ENCODE assay signal across 17 cellular contexts in genomic region chr6:138297761-138298298, GRCh38.
A peak's percentile ranks its signal among the peaks of the same experiment; 100 is the strongest.
DNase-seq lines count a peak whose midpoint lies in the region; ATAC-seq and TF ChIP-seq lines count a peak whose summit lies in the region.
"Had no signal": no experiment of that assay in that cellular context is flagged by ENCODE, and none has a peak within 500 bp of the region (broad histone marks: within the 10 kb centered on the region; RNA-seq: fewer than 3 reads in every experiment).

No MANE protein-coding gene starts in this region.

- no peak overlapping the region for H2AFZ ChIP-seq in osteoblast (ENCODE audit: low read length)
- H2AFZ ChIP-seq: parathyroid adenoma had no signal

- TF ChIP-seq EP300 in esophagus muscularis mucosa (IDR thresholded peaks at IDR 0.05), result no peak

- H3K4me3 ChIP-seq in esophagus muscularis mucosa (no peak overlapping the region), osteoblast (ENCODE audit: insufficient read depth, low read length) (no peak overlapping the region)
- H3K4me3 ChIP-seq: ascending aorta, left ventricle myocardium inferior had no signal

- H3K4me1 ChIP-seq in esophagus muscularis mucosa (no peaks in the 10 kb centered on the region), osteoblast (ENCODE audit: insufficient read depth, low read length) (peaks cover 3% of the 10 kb centered on the region)
- H3K4me1 ChIP-seq: ascending aorta, left ventricle myocardium inferior, parathyroid adenoma had no signal

- H3K9me3 ChIP-seq in esophagus muscularis mucosa (no peaks in the 10 kb centered on the region), osteoblast (ENCODE audit: low read depth, low read length) (no peaks in the 10 kb centered on the region)
- H3K9me3 ChIP-seq: ascending aorta, left ventricle myocardium inferior had no signal

- WGBS in esophagus muscularis mucosa, result 67% methylated on average over 1 of the region's 1 CpG

- intact Hi-C loops in esophagus muscularis mucosa (cut with DNase I), result no loop called here

- no peak overlapping the region for H3K27ac ChIP-seq in esophagus muscularis mucosa (replicated peaks in 1 of 4)
- H3K27ac ChIP-seq in osteoblast (ENCODE audit: low read depth, low read length), result no peak overlapping the region
- H3K27ac ChIP-seq: ascending aorta, KMS-11, left ventricle myocardium inferior, parathyroid adenoma had no signal

- H3K27ac Mint-ChIP-seq in activated T-cell treated with anti-CD3 and anti-CD28 coated beads, Interleukin-2, amount 50 U/mL, for 72 hours, result no peak overlapping the region
- H3K27ac Mint-ChIP-seq in activated T-cell treated with anti-CD3 and anti-CD28 coated beads, Interleukin-2, amount 50 U/mL, for 24 hours, result no peak overlapping the region
- H3K27ac Mint-ChIP-seq: dendritic cell treated with granulocyte-macrophage colony-stimulating factor and Interleukin-4, amounts not matched to agents 40 ng/mL and 50 ng/mL, for 4 days had no signal

- H3K27me3 ChIP-seq in esophagus muscularis mucosa (no peaks in the 10 kb centered on the region), osteoblast (ENCODE audit: insufficient read depth, low read length) (peaks cover 9% of the 10 kb centered on the region)
- H3K27me3 ChIP-seq: ascending aorta had no signal

- H3K9me3 Mint-ChIP-seq in activated T-cell treated with anti-CD3 and anti-CD28 coated beads, Interleukin-2, amount 50 U/mL, for 72 hours, result no peaks in the 10 kb centered on the region
- no peaks in the 10 kb centered on the region for H3K9me3 Mint-ChIP-seq in activated T-cell treated with anti-CD3 and anti-CD28 coated beads, Interleukin-2, amount 50 U/mL, for 24 hours
- H3K9me3 Mint-ChIP-seq: dendritic cell treated with granulocyte-macrophage colony-stimulating factor and Interleukin-4, amounts not matched to agents 40 ng/mL and 50 ng/mL, for 4 days had no signal

- no peaks in the 10 kb centered on the region for H4K20me1 ChIP-seq in osteoblast (ENCODE audit: insufficient read depth, low read length)

- peaks cover 0 to 7% (median 0%) of the 10 kb centered on the region in 4 donors for H3K36me3 ChIP-seq in esophagus muscularis mucosa
- no peaks in the 10 kb centered on the region for H3K36me3 ChIP-seq in osteoblast (ENCODE audit: insufficient read depth, low read length)
- H3K36me3 ChIP-seq: ascending aorta had no signal

- TF ChIP-seq CTCF in esophagus muscularis mucosa (IDR thresholded peaks at IDR 0.05), result no peak
- no peak for TF ChIP-seq CTCF in osteoblast (IDR thresholded peaks at IDR 0.05; ENCODE audit: extremely low read depth, low read depth, low read length)

- H3K79me2 ChIP-seq in osteoblast (ENCODE audit: insufficient read depth, low read length), result no peaks in the 10 kb centered on the region
- H3K79me2 ChIP-seq: parathyroid adenoma had no signal

- peaks cover 21% of the 10 kb centered on the region for H3K27me3 Mint-ChIP-seq in activated T-cell treated with anti-CD3 and anti-CD28 coated beads, Interleukin-2, amount 50 U/mL, for 72 hours (ENCODE audit: low read depth)
- H3K27me3 Mint-ChIP-seq in activated T-cell treated with anti-CD3 and anti-CD28 coated beads, Interleukin-2, amount 50 U/mL, for 24 hours, result peaks cover 30% of the 10 kb centered on the region

- H3K36me3 Mint-ChIP-seq in activated T-cell treated with anti-CD3 and anti-CD28 coated beads, Interleukin-2, amount 50 U/mL, for 72 hours (ENCODE audit: insufficient read depth in 2 of 2), result no peaks in the 10 kb centered on the region
- no peaks in the 10 kb centered on the region for H3K36me3 Mint-ChIP-seq in activated T-cell treated with anti-CD3 and anti-CD28 coated beads, Interleukin-2, amount 50 U/mL, for 24 hours (ENCODE audit: low read depth)

- H3K4me1 Mint-ChIP-seq in activated T-cell treated with anti-CD3 and anti-CD28 coated beads, Interleukin-2, amount 50 U/mL, for 72 hours (ENCODE audit: low read depth), result peaks cover 11% of the 10 kb centered on the region
- H3K4me1 Mint-ChIP-seq in activated T-cell treated with anti-CD3 and anti-CD28 coated beads, Interleukin-2, amount 50 U/mL, for 24 hours (ENCODE audit: low read depth), result peaks cover 8% of the 10 kb centered on the region

- ATAC-seq in activated T-cell treated with anti-CD3 and anti-CD28 coated beads, Interleukin-2, amount 50 U/mL, for 72 hours (replicated peaks in 1 of 2), result peak; percentile 87 to 94
- ATAC-seq in HG03039 (IDR thresholded peaks at IDR 0.05; ENCODE audit: unreplicated experiment), result no peak

- no peak overlapping the region for H3K4me2 ChIP-seq in osteoblast (ENCODE audit: insufficient read depth, low read length)
- H3K4me2 ChIP-seq: KMS-11 had no signal

- H3K4me3 Mint-ChIP-seq in activated T-cell treated with anti-CD3 and anti-CD28 coated beads, Interleukin-2, amount 50 U/mL, for 72 hours, result no peak overlapping the region
- no peak overlapping the region for H3K4me3 Mint-ChIP-seq in activated T-cell treated with anti-CD3 and anti-CD28 coated beads, Interleukin-2, amount 50 U/mL, for 24 hours
- H3K4me3 Mint-ChIP-seq: dendritic cell treated with granulocyte-macrophage colony-stimulating factor and Interleukin-4, amounts not matched to agents 40 ng/mL and 50 ng/mL, for 4 days had no signal

- no peak for TF ChIP-seq POLR2A in esophagus muscularis mucosa (IDR thresholded peaks at IDR 0.05; ENCODE audit: low read depth)

- DNase-seq in activated T-cell treated with anti-CD3 and anti-CD28 coated beads, Interleukin-2, amount 50 U/mL, for 72 hours, result peak in 1 of 2 donors; percentile 6
- DNase-seq in activated T-cell treated with anti-CD3 and anti-CD28 coated beads, Interleukin-2, amount 50 U/mL, for 24 hours, result no peak
- peak; percentile 45 for DNase-seq in HuH-7 (ENCODE audit: low spot score)
- peak; percentile 45 for DNase-seq in esophagus muscularis mucosa (ENCODE audit: extremely low spot score)
- DNase-seq in osteoblast (ENCODE audit: insufficient read length, low spot score, missing footprints), result peak; percentile 85
- DNase-seq in cerebellum (ENCODE audit: low spot score), result no peak
- no peak for DNase-seq in DMS153 (lab: John Stamatoyannopoulos, UW)
- DNase-seq: GF-D8, left ventricle myocardium inferior, NCI-H1694, NCI-H446 treated with DMSO at 0.1 percent for 48 hours, SHP77 treated with DMSO at 0.1 percent for 48 hours had no signal

Comparison
In these comparisons a context has a peak if more than half of its experiments do, and no peak if none do; other contexts are left out.
1. DNase-seq: peak in HuH-7 (single experiment), esophagus muscularis mucosa (single experiment) and osteoblast (single experiment); none in activated T-cell treated with anti-CD3 and anti-CD28 coated beads, Interleukin-2, amount 50 U/mL, for 24 hours (single experiment), cerebellum (single experiment) and DMS153 (single experiment).